ENCODE assay signal across 8 cellular contexts in the genomic region with DNA sequence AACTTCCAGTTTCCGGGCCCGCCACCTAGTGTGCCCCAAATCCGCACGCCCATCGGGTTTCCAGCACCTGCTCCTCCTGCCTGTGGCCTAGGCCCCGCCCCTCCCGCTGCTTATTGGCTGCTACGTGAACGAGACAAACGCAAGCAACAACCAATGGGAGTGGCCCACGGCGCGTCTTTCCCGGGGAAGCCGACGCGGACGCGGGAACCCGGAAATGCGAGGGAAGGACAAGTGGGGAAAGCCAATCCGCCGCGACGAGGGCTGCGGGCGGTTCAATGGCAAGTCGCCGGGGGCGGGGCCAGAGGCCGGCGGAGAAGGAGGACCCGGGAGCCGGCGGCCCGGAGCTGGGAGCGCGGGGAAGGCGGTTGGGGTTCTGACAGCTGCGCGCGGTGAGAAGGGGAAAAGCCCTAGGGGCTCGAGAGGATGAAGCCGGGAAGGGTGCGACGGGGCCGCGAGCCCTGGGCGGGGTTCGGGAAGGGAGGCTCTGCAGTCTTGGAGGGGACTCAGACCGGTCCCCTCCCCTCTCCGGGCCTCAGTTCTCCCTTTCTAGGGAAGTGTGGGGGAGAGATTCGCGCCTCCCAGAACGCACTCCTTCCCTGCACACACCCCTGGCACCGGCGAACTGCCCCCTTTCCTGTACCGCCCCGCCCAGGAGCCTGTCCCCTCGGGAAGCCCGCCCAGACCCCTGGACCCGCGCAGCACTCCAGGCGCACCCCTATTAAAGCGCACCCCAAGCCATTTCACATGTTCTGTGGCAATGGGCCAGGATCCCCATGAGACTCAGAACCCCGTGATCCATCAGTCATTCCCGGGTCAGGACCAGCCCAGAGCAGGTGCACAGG. TPM values are rescaled to one million over a fixed set of nuclear protein-coding genes. Genes with fewer than 3 reads are reported as not detected.
DNase-seq lines count a peak whose midpoint lies in the region; ATAC-seq and TF ChIP-seq lines count a peak whose summit lies in the region.

A gene (plus strand): TSS at position 305 of the 842 bp plus-strand sequence. CDS start 1,696 bp downstream, outside the sequence.

- intact Hi-C loops in CD14-positive monocyte (cut with micrococcal nuclease): loop anchor here (5.0 to 10.0 kb wide), 3 partner anchors 47 to 840 kb away; a partner anchor contains a TSS

- CTCF ChIA-PET in activated CD4-positive, alpha-beta T cell treated with anti-CD3 and anti-CD28 coated beads, Interleukin-2, amount 10 ng/mL, durations not matched to agents 7 days and 5 days (lab: Charles Lee): interaction anchor here (0.7 to 1.2 kb wide), 4 partner anchors 17 to 150 kb away, joined by 3 to 5 read pairs (median 3); no protein-coding TSS in a partner anchor

- H3K36me3 Mint-ChIP-seq in CD14-positive monocyte: peaks cover 25 to 33% of the 10 kb centered on the region in 2 donors
- peaks cover 18% of the 10 kb centered on the region for H3K36me3 Mint-ChIP-seq in activated CD4-positive, alpha-beta T cell treated with anti-CD3 and anti-CD28 coated beads, Interleukin-2, amount 10 ng/mL, durations not matched to agents 7 days and 5 days (ENCODE audit: low read depth)

- POLR2A ChIA-PET in activated CD4-positive, alpha-beta T cell treated with anti-CD3 and anti-CD28 coated beads, Interleukin-2, amount 10 ng/mL, durations not matched to agents 7 days and 5 days (lab: Charles Lee): interaction anchor here (0.7 kb wide), 1 partner anchor 289 kb away, joined by 3 read pairs; no protein-coding TSS in a partner anchor

- ATAC-seq in GM19395 (IDR thresholded peaks at IDR 0.05; ENCODE audit: unreplicated experiment) (peak; percentile 84), HG03558 (IDR thresholded peaks at IDR 0.05; ENCODE audit: extremely low read depth, unreplicated experiment) (peak; percentile 59), left lobe of liver (peak; percentile 95)

- peaks cover 9 to 14% (median 11%) of the 10 kb centered on the region in 3 donors for H3K27me3 Mint-ChIP-seq in CD14-positive monocyte (ENCODE audit: low read depth in 3 of 3)
- no peaks in the 10 kb centered on the region for H3K27me3 Mint-ChIP-seq in activated CD4-positive, alpha-beta T cell treated with anti-CD3 and anti-CD28 coated beads, Interleukin-2, amount 10 ng/mL, durations not matched to agents 7 days and 5 days

- H3K4me1 Mint-ChIP-seq in CD14-positive monocyte: peaks cover 24% of the 10 kb centered on the region
- H3K4me1 Mint-ChIP-seq in activated CD4-positive, alpha-beta T cell treated with anti-CD3 and anti-CD28 coated beads, Interleukin-2, amount 10 ng/mL, durations not matched to agents 7 days and 5 days: peaks cover 32% of the 10 kb centered on the region

- peak; percentile 99 for DNase-seq in CD14-positive monocyte (ENCODE audit: low spot score)
- DNase-seq in NCI-H748 (lab: John Stamatoyannopoulos, UW; ENCODE audit: unreplicated experiment): peak; percentile 99
- peak; percentile 100 for DNase-seq in activated CD4-positive, alpha-beta T cell treated with anti-CD3 and anti-CD28 coated beads, Interleukin-2, amount 10 ng/mL, durations not matched to agents 7 days and 5 days
- DNase-seq in dedifferentiated amniotic fluid mesenchymal stem cell (ENCODE audit: extremely low spot score): peak; percentile 98
- peak; percentile 100 for DNase-seq in left lobe of liver (ENCODE audit: low spot score)
- peak; percentile 100 for DNase-seq in stimulated activated CD4-positive, alpha-beta T cell treated with anti-CD3 and anti-CD28 coated beads, Interleukin-2, amount 100 ng/mL, for 24 hours

- peak within 1 kb of the TSS; percentile 84 to 96 (median 93) for H3K27ac Mint-ChIP-seq in CD14-positive monocyte
- peak within 1 kb of the TSS; percentile 90 for H3K27ac Mint-ChIP-seq in activated CD4-positive, alpha-beta T cell treated with anti-CD3 and anti-CD28 coated beads, Interleukin-2, amount 10 ng/mL, durations not matched to agents 7 days and 5 days

- peak within 1 kb of the TSS; percentile 89 to 93 for H3K4me3 Mint-ChIP-seq in CD14-positive monocyte
- peak within 1 kb of the TSS; percentile 97 for H3K4me3 Mint-ChIP-seq in activated CD4-positive, alpha-beta T cell treated with anti-CD3 and anti-CD28 coated beads, Interleukin-2, amount 10 ng/mL, durations not matched to agents 7 days and 5 days

- TF ChIP-seq CTCF in CD14-positive monocyte (IDR thresholded peaks at IDR 0.05): no peak

- peaks cover 0 to 2% (median 0%) of the 10 kb centered on the region in 7 donors for H3K9me3 Mint-ChIP-seq in CD14-positive monocyte
- no peaks in the 10 kb centered on the region for H3K9me3 Mint-ChIP-seq in activated CD4-positive, alpha-beta T cell treated with anti-CD3 and anti-CD28 coated beads, Interleukin-2, amount 10 ng/mL, durations not matched to agents 7 days and 5 days

RNA-seq across cellular contexts. Expression of the gene that starts here (rescaled TPM):
- polyA plus RNA-seq in CD14-positive monocyte: 1 to 10 TPM; 1.6 to 1.9 TPM
- 1 to 10 TPM; 5.6 to 6.8 TPM for total RNA-seq in activated CD4-positive, alpha-beta T cell treated with anti-CD3 and anti-CD28 coated beads, Interleukin-2, amount 10 ng/mL, durations not matched to agents 7 days and 5 days
- total RNA-seq in left lobe of liver: 4.6 TPM

Comparison
In these comparisons a context has a peak if more than half of its experiments do, and no peak if none do; other contexts are left out.
1. Peak in every context shown above with its lines: DNase-seq and ATAC-seq.